ENCODE assay signal across 9 cellular contexts in genomic region chr9:68999393-69000105, GRCh38. TPM values are rescaled to one million over a fixed set of nuclear protein-coding genes. Genes with fewer than 3 reads are reported as not detected.
DNase-seq lines count a peak whose midpoint lies in the region; ATAC-seq and TF ChIP-seq lines count a peak whose summit lies in the region.
"Had no signal": no experiment of that assay in that cellular context is flagged by ENCODE, and none has a peak within 500 bp of the region (broad histone marks: within the 10 kb centered on the region; RNA-seq: fewer than 3 reads in every experiment).

No MANE protein-coding gene starts in this region.

- H3K4me1 Mint-ChIP-seq in activated naive CD8-positive, alpha-beta T cell treated with anti-CD3 and anti-CD28 coated beads, Interleukin-2, amount 10 ng/mL, durations not matched to agents 7 days and 5 days = peaks cover 20% of the 10 kb centered on the region

- WGBS in prostate gland = 47% methylated on average over 10 of the region's 10 CpGs

- H3F3A ChIP-seq in MM.1S (ENCODE audit: insufficient read depth, low read length) = no peaks in the 10 kb centered on the region

- no peak overlapping the region for H3K27ac Mint-ChIP-seq in activated naive CD8-positive, alpha-beta T cell treated with anti-CD3 and anti-CD28 coated beads, Interleukin-2, amount 10 ng/mL, durations not matched to agents 7 days and 5 days

- DNase-seq in GM10266 (ENCODE audit: extremely low spot score) (peak; percentile 74), HAP-1 (ENCODE audit: low spot score in 2 of 2) (peak; percentile 76 to 78), MM.1S (peak; percentile 82), SKM-1 (lab: John Stamatoyannopoulos, UW; ENCODE audit: unreplicated experiment) (peak; percentile 38), head of caudate nucleus (peak in 40 of 42 donors; percentile 39 to 89 (median 70)), prostate gland (ENCODE audit: low spot score) (peak; percentile 68), mesenteric fat pad (ENCODE audit: low spot score) (no peak)
- no peak for DNase-seq in activated naive CD8-positive, alpha-beta T cell treated with anti-CD3 and anti-CD28 coated beads, Interleukin-2, amount 10 ng/mL, durations not matched to agents 7 days and 5 days

- ATAC-seq in activated naive CD8-positive, alpha-beta T cell treated with anti-CD3 and anti-CD28 coated beads, Interleukin-2, amount 10 ng/mL, durations not matched to agents 7 days and 5 days (ENCODE audit: low read depth) = peak; percentile 90

- H3K4me1 ChIP-seq in HAP-1 = peaks cover 6% of the 10 kb centered on the region
- H3K4me1 ChIP-seq in MM.1S (ENCODE audit: low read length) = peaks cover 5% of the 10 kb centered on the region; the same call in 1 of the 2 replicates
- no peaks in the 10 kb centered on the region for H3K4me1 ChIP-seq in prostate gland (replicated peaks)

- POLR2A ChIA-PET in activated naive CD8-positive, alpha-beta T cell treated with anti-CD3 and anti-CD28 coated beads, Interleukin-2, amount 10 ng/mL, durations not matched to agents 7 days and 5 days (lab: Charles Lee) = interaction anchor here (0.6 kb wide), 1 partner anchor 50 kb away, joined by 3 read pairs; no protein-coding TSS in a partner anchor

- H3K27me3 ChIP-seq in HAP-1 (ENCODE audit: low read depth) = peaks cover 18% of the 10 kb centered on the region
- no peaks in the 10 kb centered on the region for H3K27me3 ChIP-seq in MM.1S (replicated peaks; ENCODE audit: insufficient read depth, low read length)
- no peaks in the 10 kb centered on the region for H3K27me3 ChIP-seq in prostate gland (replicated peaks; ENCODE audit: insufficient read depth)

- H3K9ac ChIP-seq in MM.1S (ENCODE audit: low read length) = no peak overlapping the region

- H3K27ac ChIP-seq in MM.1S (ENCODE audit: low read length) = no peak overlapping the region
- H3K27ac ChIP-seq in prostate gland = no peak overlapping the region

- peaks cover 4% of the 10 kb centered on the region for H3K27me3 Mint-ChIP-seq in activated naive CD8-positive, alpha-beta T cell treated with anti-CD3 and anti-CD28 coated beads, Interleukin-2, amount 10 ng/mL, durations not matched to agents 7 days and 5 days

- no peak overlapping the region for H2AFZ ChIP-seq in MM.1S (ENCODE audit: low read length)

- no peaks in the 10 kb centered on the region for H4K20me1 ChIP-seq in MM.1S (ENCODE audit: insufficient read depth, low read length)

- TF ChIP-seq CTCF in GM10266 (IDR thresholded peaks at IDR 0.05; ENCODE audit: control insufficient read depth, insufficient read depth, low read depth, missing control alignments) (peak; percentile 87), MM.1S (IDR thresholded peaks at IDR 0.05; ENCODE audit: low read length) (peak; percentile 93), prostate gland (IDR thresholded peaks at IDR 0.05) (peak; percentile 42 to 79 (median 76))

- H3K4me3 Mint-ChIP-seq in activated naive CD8-positive, alpha-beta T cell treated with anti-CD3 and anti-CD28 coated beads, Interleukin-2, amount 10 ng/mL, durations not matched to agents 7 days and 5 days = no peak overlapping the region

- H3K36me3 ChIP-seq in HAP-1 (replicated peaks) (no peaks in the 10 kb centered on the region), MM.1S (replicated peaks; ENCODE audit: insufficient read depth, low read length) (no peaks in the 10 kb centered on the region), prostate gland (no peaks in the 10 kb centered on the region)

- H3K9me3 Mint-ChIP-seq in activated naive CD8-positive, alpha-beta T cell treated with anti-CD3 and anti-CD28 coated beads, Interleukin-2, amount 10 ng/mL, durations not matched to agents 7 days and 5 days = no peaks in the 10 kb centered on the region

- intact Hi-C loops in head of caudate nucleus (cut with DNase I) = no loop called here
- intact Hi-C loops in prostate gland (cut with DNase I) = loop anchor here (5.0 to 10.0 kb wide), 2 partner anchors 215 to 417 kb away; a partner anchor contains a TSS

- H3K9me2 ChIP-seq in MM.1S (replicated peaks; ENCODE audit: insufficient read depth, low read length) = no peaks in the 10 kb centered on the region

- H3K9me3 ChIP-seq in HAP-1 (no peaks in the 10 kb centered on the region), MM.1S (replicated peaks; ENCODE audit: insufficient read depth, low read length) (no peaks in the 10 kb centered on the region), prostate gland (no peaks in the 10 kb centered on the region)

- H3K4me2 ChIP-seq in MM.1S (ENCODE audit: low read depth, low read length) = no peak overlapping the region

- TF ChIP-seq POLR2A in prostate gland (IDR thresholded peaks at IDR 0.05) = no peak

- H3K4me3 ChIP-seq in HAP-1 (no peak overlapping the region), MM.1S (ENCODE audit: low read length) (no peak overlapping the region), prostate gland (no peak overlapping the region)
- H3K4me3 ChIP-seq: skin epidermis had no signal

- no peaks in the 10 kb centered on the region for H3K36me3 Mint-ChIP-seq in activated naive CD8-positive, alpha-beta T cell treated with anti-CD3 and anti-CD28 coated beads, Interleukin-2, amount 10 ng/mL, durations not matched to agents 7 days and 5 days

- in situ Hi-C loops in HAP-1 (cut with MboI; ENCODE audit: low sequenced_read_pairs) = loop anchor here (5.0 kb wide), 1 partner anchor 417 kb away; no protein-coding TSS in a partner anchor

- H3K79me2 ChIP-seq in MM.1S (ENCODE audit: low read length) = no peaks in the 10 kb centered on the region

RNA-seq across cellular contexts. Expression of gene PRKACG, which starts 14.4 kb away (rescaled TPM):
- not detected for total RNA-seq in activated naive CD8-positive, alpha-beta T cell treated with anti-CD3 and anti-CD28 coated beads, Interleukin-2, amount 10 ng/mL, durations not matched to agents 7 days and 5 days
- total RNA-seq in prostate gland (1 to 10 TPM in 1 of 2 donors, not detected in 1; 5.1 TPM), mesenteric fat pad (not detected)

RNA-seq across cellular contexts. Expression of gene FXN, which starts 36.0 kb away (rescaled TPM):
- 10 to 100 TPM; 11.4 to 12.2 TPM for total RNA-seq in activated naive CD8-positive, alpha-beta T cell treated with anti-CD3 and anti-CD28 coated beads, Interleukin-2, amount 10 ng/mL, durations not matched to agents 7 days and 5 days
- total RNA-seq in prostate gland (10 to 100 TPM in 1 of 2 donors, 1 to 10 TPM in 1; 9.6 to 17.8 TPM), mesenteric fat pad (16.5 TPM)

Comparison
In these comparisons a context has a peak if more than half of its experiments do, and no peak if none do; other contexts are left out.
1. DNase-seq: peak in GM10266 (single experiment), HAP-1 (2 of 2), MM.1S (single experiment), SKM-1 (single experiment), head of caudate nucleus (40 of 42) and prostate gland (single experiment); none in activated naive CD8-positive, alpha-beta T cell treated with anti-CD3 and anti-CD28 coated beads, Interleukin-2, amount 10 ng/mL, durations not matched to agents 7 days and 5 days (single experiment) and mesenteric fat pad (single experiment).
2. Peak in every context shown above with its lines, with median percentiles within 50 percentile points of each other: CTCF ChIP-seq.